In genomic region chr15:94815110-94815726, GRCh38 we compare ENCODE assay signal across 1 cellular context.
TF ChIP-seq lines count a peak whose summit lies in the region.

No MANE protein-coding gene starts in this region.

TF ChIP-seq in H1, 55 proteins besides CTCF, POLR2A, EP300 and RAD21:
- no peak for TF ChIP-seq GABPA (IDR thresholded peaks at IDR 0.05; ENCODE audit: borderline replicate concordance, insufficient read depth, low read length)
- no peak for TF ChIP-seq E2F6 (IDR thresholded peaks at IDR 0.05)
- TF ChIP-seq GTF2F1 (IDR thresholded peaks at IDR 0.05; ENCODE audit: borderline replicate concordance, low read depth, low read length): no peak
- TF ChIP-seq MAX (IDR thresholded peaks at IDR 0.05): no peak
- TF ChIP-seq BRCA1 (IDR thresholded peaks at IDR 0.05; ENCODE audit: low read depth, low read length): no peak
- TF ChIP-seq HDAC6 (IDR thresholded peaks at IDR 0.05; ENCODE audit: low read depth, low read length): no peak
- no peak for TF ChIP-seq FOSL1 (IDR thresholded peaks at IDR 0.05; ENCODE audit: insufficient read depth, low read depth, low read length)
- no peak for TF ChIP-seq SRF (IDR thresholded peaks at IDR 0.05; ENCODE audit: low read depth, low read length)
- no peak for TF ChIP-seq CHD2 (IDR thresholded peaks at IDR 0.05; ENCODE audit: low read length)
- TF ChIP-seq ASH2L (IDR thresholded peaks at IDR 0.05; ENCODE audit: low read length): no peak
- TF ChIP-seq NANOG (IDR thresholded peaks at IDR 0.05; ENCODE audit: insufficient read depth, low read depth, low read length, poor library complexity, severe bottlenecking): no peak
- TF ChIP-seq KDM4A (IDR thresholded peaks at IDR 0.05; ENCODE audit: low read depth, low read length, severe bottlenecking): no peak
